ENCODE assay signal across 1 cellular context in the genomic region with DNA sequence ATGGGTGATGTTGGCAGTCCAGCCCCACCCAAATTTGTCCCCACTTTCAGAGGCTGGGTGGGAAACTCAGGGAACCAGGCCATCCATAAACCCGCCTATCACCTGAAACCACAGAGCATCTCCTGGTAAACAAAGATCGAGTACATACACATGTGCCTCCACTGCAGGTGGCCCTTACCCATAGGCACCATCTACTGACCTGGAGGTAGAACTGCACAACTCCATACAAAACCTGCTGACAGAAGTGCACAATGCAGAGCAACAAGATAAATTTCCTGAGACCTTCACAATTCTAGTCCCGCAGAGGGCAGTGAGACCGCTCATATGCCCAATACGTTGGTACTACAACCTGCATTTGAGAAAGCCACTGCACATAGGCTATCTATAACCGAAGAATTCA.
TF ChIP-seq lines count a peak whose summit lies in the region.

No MANE protein-coding gene starts in this region.

TF ChIP-seq in GM12878, 131 proteins besides CTCF, POLR2A, EP300 and RAD21:
- TF ChIP-seq, protein P1, sequence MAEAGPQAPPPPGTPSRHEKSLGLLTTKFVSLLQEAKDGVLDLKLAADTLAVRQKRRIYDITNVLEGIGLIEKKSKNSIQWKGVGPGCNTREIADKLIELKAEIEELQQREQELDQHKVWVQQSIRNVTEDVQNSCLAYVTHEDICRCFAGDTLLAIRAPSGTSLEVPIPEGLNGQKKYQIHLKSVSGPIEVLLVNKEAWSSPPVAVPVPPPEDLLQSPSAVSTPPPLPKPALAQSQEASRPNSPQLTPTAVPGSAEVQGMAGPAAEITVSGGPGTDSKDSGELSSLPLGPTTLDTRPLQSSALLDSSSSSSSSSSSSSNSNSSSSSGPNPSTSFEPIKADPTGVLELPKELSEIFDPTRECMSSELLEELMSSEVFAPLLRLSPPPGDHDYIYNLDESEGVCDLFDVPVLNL (IDR thresholded peaks at IDR 0.05; ENCODE audit: low read depth, low read length) = no peak
- TF ChIP-seq, protein P2, sequence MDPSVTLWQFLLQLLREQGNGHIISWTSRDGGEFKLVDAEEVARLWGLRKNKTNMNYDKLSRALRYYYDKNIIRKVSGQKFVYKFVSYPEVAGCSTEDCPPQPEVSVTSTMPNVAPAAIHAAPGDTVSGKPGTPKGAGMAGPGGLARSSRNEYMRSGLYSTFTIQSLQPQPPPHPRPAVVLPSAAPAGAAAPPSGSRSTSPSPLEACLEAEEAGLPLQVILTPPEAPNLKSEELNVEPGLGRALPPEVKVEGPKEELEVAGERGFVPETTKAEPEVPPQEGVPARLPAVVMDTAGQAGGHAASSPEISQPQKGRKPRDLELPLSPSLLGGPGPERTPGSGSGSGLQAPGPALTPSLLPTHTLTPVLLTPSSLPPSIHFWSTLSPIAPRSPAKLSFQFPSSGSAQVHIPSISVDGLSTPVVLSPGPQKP (IDR thresholded peaks at IDR 0.05; ENCODE audit: low read depth, low read length) = no peak
- TF ChIP-seq, protein P3, sequence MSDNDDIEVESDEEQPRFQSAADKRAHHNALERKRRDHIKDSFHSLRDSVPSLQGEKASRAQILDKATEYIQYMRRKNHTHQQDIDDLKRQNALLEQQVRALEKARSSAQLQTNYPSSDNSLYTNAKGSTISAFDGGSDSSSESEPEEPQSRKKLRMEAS (IDR thresholded peaks at IDR 0.05; ENCODE audit: low read depth, low read length) = no peak
- TF ChIP-seq, protein P4, sequence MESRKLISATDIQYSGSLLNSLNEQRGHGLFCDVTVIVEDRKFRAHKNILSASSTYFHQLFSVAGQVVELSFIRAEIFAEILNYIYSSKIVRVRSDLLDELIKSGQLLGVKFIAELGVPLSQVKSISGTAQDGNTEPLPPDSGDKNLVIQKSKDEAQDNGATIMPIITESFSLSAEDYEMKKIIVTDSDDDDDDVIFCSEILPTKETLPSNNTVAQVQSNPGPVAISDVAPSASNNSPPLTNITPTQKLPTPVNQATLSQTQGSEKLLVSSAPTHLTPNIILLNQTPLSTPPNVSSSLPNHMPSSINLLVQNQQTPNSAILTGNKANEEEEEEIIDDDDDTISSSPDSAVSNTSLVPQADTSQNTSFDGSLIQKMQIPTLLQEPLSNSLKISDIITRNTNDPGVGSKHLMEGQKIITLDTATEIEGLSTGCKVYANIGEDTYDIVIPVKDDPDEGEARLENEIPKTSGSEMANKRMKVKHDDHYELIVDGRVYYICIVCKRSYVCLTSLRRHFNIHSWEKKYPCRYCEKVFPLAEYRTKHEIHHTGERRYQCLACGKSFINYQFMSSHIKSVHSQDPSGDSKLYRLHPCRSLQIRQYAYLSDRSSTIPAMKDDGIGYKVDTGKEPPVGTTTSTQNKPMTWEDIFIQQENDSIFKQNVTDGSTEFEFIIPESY (IDR thresholded peaks at IDR 0.05) = no peak
- TF ChIP-seq PML (IDR thresholded peaks at IDR 0.05; ENCODE audit: low read length) (no peak), EED (IDR thresholded peaks at IDR 0.05; ENCODE audit: low read depth) (no peak), BCL11A (IDR thresholded peaks at IDR 0.05; ENCODE audit: low read depth, low read length) (no peak), TCF12 (IDR thresholded peaks at IDR 0.05; ENCODE audit: low read depth, low read length) (no peak)
- TF ChIP-seq, protein P5, sequence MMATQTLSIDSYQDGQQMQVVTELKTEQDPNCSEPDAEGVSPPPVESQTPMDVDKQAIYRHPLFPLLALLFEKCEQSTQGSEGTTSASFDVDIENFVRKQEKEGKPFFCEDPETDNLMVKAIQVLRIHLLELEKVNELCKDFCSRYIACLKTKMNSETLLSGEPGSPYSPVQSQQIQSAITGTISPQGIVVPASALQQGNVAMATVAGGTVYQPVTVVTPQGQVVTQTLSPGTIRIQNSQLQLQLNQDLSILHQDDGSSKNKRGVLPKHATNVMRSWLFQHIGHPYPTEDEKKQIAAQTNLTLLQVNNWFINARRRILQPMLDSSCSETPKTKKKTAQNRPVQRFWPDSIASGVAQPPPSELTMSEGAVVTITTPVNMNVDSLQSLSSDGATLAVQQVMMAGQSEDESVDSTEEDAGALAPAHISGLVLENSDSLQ (IDR thresholded peaks at IDR 0.05) = no peak
